ENCODE assay signal across 21 cellular contexts in genomic region chr14:68420354-68420753, GRCh38.
DNase-seq lines count a peak whose midpoint lies in the region; ATAC-seq, FAIRE-seq and TF ChIP-seq lines count a peak whose summit lies in the region.
"Had no signal": no experiment of that assay in that cellular context is flagged by ENCODE, and none has a peak within 500 bp of the region (broad histone marks: within the 10 kb centered on the region; RNA-seq: fewer than 3 reads in every experiment).

No MANE protein-coding gene starts in this region.

- 16% methylated on average over 5 of the region's 5 CpGs for WGBS in K562 (ENCODE audit: insufficient coverage, low coverage, missing lambda C conversion rate)
- WGBS in thyroid gland, 2 donors, result 73 to 91% methylated on average over 5 of the region's 5 CpGs

- no peak for ATAC-seq in K562
- no peak for ATAC-seq in GM19452 (IDR thresholded peaks at IDR 0.05; ENCODE audit: unreplicated experiment)
- no peak for ATAC-seq in GM18870 (IDR thresholded peaks at IDR 0.05; ENCODE audit: unreplicated experiment)
- ATAC-seq: A549; CD8-positive, alpha-beta T cell; GM23338; HCT116 had no signal

- peaks cover 27% of the 10 kb centered on the region for H3K4me1 Mint-ChIP-seq in mesothelial cell of epicardium
- peaks cover 3 to 19% (median 10%) of the 10 kb centered on the region in 4 donors for H3K4me1 Mint-ChIP-seq in CD4-positive, alpha-beta memory T cell

- BruUV-seq in K562 (replicated peaks; lab: Mats Ljungman, UMichigan), result no TSS peak

- no peak for TF ChIP-seq EP300 in K562 (IDR thresholded peaks at IDR 0.05; ENCODE audit: low read length)

- H3K27ac Mint-ChIP-seq in mesothelial cell of epicardium, result peak overlapping the region; percentile 14
- no peak overlapping the region for H3K27ac Mint-ChIP-seq in CD4-positive, alpha-beta memory T cell
- H3K27ac Mint-ChIP-seq: CD8-positive, alpha-beta T cell; GM23338; H9; HFFc6 had no signal

- H3K9me3 ChIP-seq in HEK293 (ENCODE audit: control insufficient read depth, insufficient read depth, low read depth, low read length) (no peaks in the 10 kb centered on the region), K562 (replicated peaks; ENCODE audit: control insufficient read depth, insufficient read depth, low read depth, low read length) (no peaks in the 10 kb centered on the region), thyroid gland (no peaks in the 10 kb centered on the region)
- no peaks in the 10 kb centered on the region for H3K9me3 ChIP-seq in CD4-positive, alpha-beta memory T cell (ENCODE audit: control insufficient read depth in 1 of 2, low read length in 2 of 2)
- H3K9me3 ChIP-seq: A549, Caco-2 had no signal

- no peak overlapping the region for H3K4me3 Mint-ChIP-seq in mesothelial cell of epicardium
- H3K4me3 Mint-ChIP-seq in CD4-positive, alpha-beta memory T cell, result no peak overlapping the region
- H3K4me3 Mint-ChIP-seq: CD8-positive, alpha-beta T cell; GM23338; H9; HFFc6 had no signal

- TF ChIP-seq POLR2A in K562 (conservative IDR thresholded peaks at IDR 0.05) (no peak), thyroid gland (IDR thresholded peaks at IDR 0.05) (no peak)

- FAIRE-seq in K562 (lab: Jason Lieb, UNC), result no peak
- FAIRE-seq: A549, G401.6, GM12892, GM19239 had no signal

- no peak overlapping the region for H3K9ac ChIP-seq in K562 (ENCODE audit: insufficient read depth in 1 of 2, low read depth in 2 of 2, low read length in 2 of 2)

- no peaks in the 10 kb centered on the region for H3K36me3 Mint-ChIP-seq in mesothelial cell of epicardium
- peaks cover 0 to 10% of the 10 kb centered on the region in 2 donors for H3K36me3 Mint-ChIP-seq in CD4-positive, alpha-beta memory T cell
- H3K36me3 Mint-ChIP-seq: CD8-positive, alpha-beta T cell had no signal

- no peaks in the 10 kb centered on the region for H3K9me3 Mint-ChIP-seq in mesothelial cell of epicardium
- H3K9me3 Mint-ChIP-seq in CD4-positive, alpha-beta memory T cell, result no peaks in the 10 kb centered on the region
- H3K9me3 Mint-ChIP-seq: CD8-positive, alpha-beta T cell; GM23338; HFFc6 had no signal

- DNase-seq in K562 (ENCODE audit: extremely low read depth in 1 of 4, low spot score in 3 of 4) (peak in 1 of 4 experiments; percentile 17), mesothelial cell of epicardium (ENCODE audit: low spot score in 2 of 2, unreplicated experiment in 2 of 2) (no peak), thyroid gland (no peak)
- no peak for DNase-seq in CD4-positive, alpha-beta memory T cell
- DNase-seq: 8988T; C1 segment of cervical spinal cord; Caco-2; CD8-positive, alpha-beta T cell; DMS153; DND-41; H9; HFFc6 had no signal

- no peaks in the 10 kb centered on the region for H4K20me1 ChIP-seq in K562 (replicated peaks; ENCODE audit: control insufficient read depth, insufficient read depth, low read length)

- in situ Hi-C loops in K562 (cut with MboI), result no loop called here

- POLR2A ChIA-PET in HEK293 (lab: Yijun Ruan, JAX), result no interaction called here
- POLR2A ChIA-PET in K562 (lab: Yijun Ruan, JAX), result interaction anchor here (0.6 kb wide), 1 partner anchor 907 kb away, joined by 4 read pairs; no protein-coding TSS in a partner anchor
- POLR2A ChIA-PET in CD4-positive, alpha-beta memory T cell (lab: Charles Lee; ENCODE audit: partially characterized antibody), result no interaction called here

- no peak overlapping the region for H3K4me2 ChIP-seq in K562 (ENCODE audit: insufficient read depth, low read length)
- H3K4me2 ChIP-seq: A549, GM23338 had no signal

- no peak overlapping the region for H2AFZ ChIP-seq in K562 (ENCODE audit: low read depth, low read length)
- H2AFZ ChIP-seq: GM23338 had no signal

- H3K4me3 ChIP-seq in HEK293 (ENCODE audit: low read depth, low read length) (no peak overlapping the region), K562 (no peak overlapping the region), thyroid gland (replicated peaks in 1 of 3) (no peak overlapping the region)
- H3K4me3 ChIP-seq in CD4-positive, alpha-beta memory T cell (ENCODE audit: low read length in 2 of 2), result no peak overlapping the region
- H3K4me3 ChIP-seq: A549, GM23338 had no signal

- H3K36me3 ChIP-seq in HEK293 (ENCODE audit: control insufficient read depth in 2 of 2, insufficient read depth in 1 of 2, low read length in 2 of 2), result no peaks in the 10 kb centered on the region
- no peaks in the 10 kb centered on the region for H3K36me3 ChIP-seq in K562 (ENCODE audit: control insufficient read depth, insufficient read depth, low read length)
- no peaks in the 10 kb centered on the region for H3K36me3 ChIP-seq in thyroid gland
- H3K36me3 ChIP-seq in CD4-positive, alpha-beta memory T cell (ENCODE audit: insufficient read depth, low read length), result no peaks in the 10 kb centered on the region

- no peaks in the 10 kb centered on the region for H3K27me3 Mint-ChIP-seq in mesothelial cell of epicardium (ENCODE audit: low read depth)
- H3K27me3 Mint-ChIP-seq in CD4-positive, alpha-beta memory T cell, result no peaks in the 10 kb centered on the region

- H3K27ac ChIP-seq in HEK293 (ENCODE audit: extremely low read depth, low read depth, low read length) (no peak overlapping the region), K562 (ENCODE audit: extremely low read depth, low read depth, low read length) (no peak overlapping the region), thyroid gland (peak overlapping the region in 2 of 3 donors; percentile 80 to 81)
- no peak overlapping the region for H3K27ac ChIP-seq in CD4-positive, alpha-beta memory T cell (ENCODE audit: low read depth, low read length)

- TF ChIP-seq RAD21 in K562 (CRISPR knock-in tag; conservative IDR thresholded peaks at IDR 0.05 in 1 of 2, IDR thresholded peaks at IDR 0.05 in 1 of 2), result no peak

- H3K9me1 ChIP-seq in K562 (ENCODE audit: control insufficient read depth, insufficient read depth, low read length), result no peaks in the 10 kb centered on the region

- TF ChIP-seq CTCF in HEK293 (tag by site-specific recombination; IDR thresholded peaks at IDR 0.05), result no peak
- no peak for TF ChIP-seq CTCF in K562 (IDR thresholded peaks at IDR 0.05 in 2 of 3, conservative IDR thresholded peaks at IDR 0.05 in 1 of 3; ENCODE audit: insufficient read depth in 2 of 3, low read depth in 1 of 3, low read length in 3 of 3)
- no peak for TF ChIP-seq CTCF in mesothelial cell of epicardium (IDR thresholded peaks at IDR 0.05; ENCODE audit: unreplicated experiment)
- no peak for TF ChIP-seq CTCF in thyroid gland (IDR thresholded peaks at IDR 0.05)

- no peaks in the 10 kb centered on the region for H3K27me3 ChIP-seq in K562 (ENCODE audit: control insufficient read depth in 2 of 2, insufficient read depth in 2 of 2, low read length in 2 of 2)
- H3K27me3 ChIP-seq in thyroid gland, result no peaks in the 10 kb centered on the region
- no peaks in the 10 kb centered on the region for H3K27me3 ChIP-seq in CD4-positive, alpha-beta memory T cell (ENCODE audit: insufficient read depth, low read length)

- CTCF ChIA-PET in HEK293 (lab: Yijun Ruan, JAX) (interaction anchor here (0.7 kb wide), 1 partner anchor 10 kb away, joined by 3 read pairs; no protein-coding TSS in a partner anchor), K562 (lab: Yijun Ruan, JAX; ENCODE audit: low intra/inter-chr PET ratio) (no interaction called here)
- CTCF ChIA-PET in CD4-positive, alpha-beta memory T cell (lab: Charles Lee; ENCODE audit: partially characterized antibody), result no interaction called here

- intact Hi-C loops in K562 (cut with micrococcal nuclease) (no loop called here), thyroid gland (cut with DNase I) (no loop called here)
- intact Hi-C loops in CD4-positive, alpha-beta memory T cell (cut with micrococcal nuclease), result no loop called here

- H3K4me1 ChIP-seq in HEK293 (ENCODE audit: control insufficient read depth, insufficient read depth, low read length), result no peaks in the 10 kb centered on the region
- H3K4me1 ChIP-seq in K562 (replicated peaks in 1 of 2; ENCODE audit: control insufficient read depth in 2 of 2, insufficient read depth in 2 of 2, low read length in 2 of 2), result peaks cover 0 to 3% of the 10 kb centered on the region in 2 experiments; a peak in 2 of 5 replicates
- peaks cover 34 to 57% of the 10 kb centered on the region in 2 donors for H3K4me1 ChIP-seq in thyroid gland
- peaks cover 6% of the 10 kb centered on the region for H3K4me1 ChIP-seq in CD4-positive, alpha-beta memory T cell (ENCODE audit: insufficient read depth, low read length)
- H3K4me1 ChIP-seq: Caco-2 had no signal

- H3K79me2 ChIP-seq in K562 (ENCODE audit: control insufficient read depth, insufficient read depth, low read length), result no peaks in the 10 kb centered on the region

TF ChIP-seq in HEK293, 187 proteins besides CTCF, POLR2A, EP300 and RAD21:
- TF ChIP-seq ZNF341 (tag by site-specific recombination; IDR thresholded peaks at IDR 0.05; ENCODE audit: low read depth), result 0 out of 2 replicates have a peak, but pooled peaks have one; percentile 10
- TF ChIP-seq ZNF404 (tag by site-specific recombination; IDR thresholded peaks at IDR 0.05), result no peak

TF ChIP-seq in K562, 482 proteins besides CTCF, POLR2A, EP300 and RAD21 (continues in another document):
- no peak for TF ChIP-seq KDM5B (IDR thresholded peaks at IDR 0.05; ENCODE audit: insufficient replicate concordance, low read depth, low read length)
- TF ChIP-seq RNF219 (CRISPR knock-in tag; IDR thresholded peaks at IDR 0.05), result no peak
- TF ChIP-seq PRPF4 (IDR thresholded peaks at IDR 0.05; ENCODE audit: insufficient read depth, low read depth, low read length, poor library complexity, severe bottlenecking), result no peak
- no peak for TF ChIP-seq ZBTB7A (IDR thresholded peaks at IDR 0.05; ENCODE audit: borderline replicate concordance, control insufficient read depth, low read depth, low read length)

Comparison
In these comparisons a context has a peak if more than half of its experiments do, and no peak if none do; other contexts are left out.
1. H3K27ac ChIP-seq: peak in thyroid gland (2 of 3); none in HEK293 (single experiment), K562 (single experiment) and CD4-positive, alpha-beta memory T cell (single experiment).